In the genomic region with DNA sequence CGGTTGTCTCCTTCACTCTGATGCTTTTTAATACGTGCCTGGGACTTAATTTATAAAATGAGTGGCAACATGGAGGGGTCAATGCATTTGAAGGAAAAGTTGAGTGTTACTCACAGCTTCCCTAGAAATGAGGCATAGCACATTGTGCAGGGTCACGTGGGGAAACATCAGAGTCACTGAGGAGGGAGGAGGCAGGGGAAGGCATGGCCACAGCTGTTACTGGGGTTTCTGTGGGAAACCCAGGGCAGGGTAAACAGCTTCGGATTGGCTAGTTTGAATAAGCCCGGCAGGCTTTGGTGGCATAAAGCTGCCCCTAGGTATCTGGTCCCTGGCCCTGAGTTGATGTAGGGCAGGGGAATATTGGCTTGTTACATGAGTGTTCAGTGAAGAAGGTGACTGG, we compare ENCODE assay signal across 17 cellular contexts.
"Had no signal": no experiment of that assay in that cellular context is flagged by ENCODE, and none has a peak within 500 bp of the region (broad histone marks: within the 10 kb centered on the region; RNA-seq: fewer than 3 reads in every experiment).

No MANE protein-coding gene starts in this region.

- H2AFZ ChIP-seq: hepatocyte had no signal

- H3K79me2 ChIP-seq: hepatocyte had no signal

- H3K36me3 Mint-ChIP-seq: activated CD8-positive, alpha-beta memory T cell treated with anti-CD3 and anti-CD28 coated beads, Interleukin-2, amount 10 ng/mL, durations not matched to agents 7 days and 5 days; activated naive CD8-positive, alpha-beta T cell; memory B cell had no signal

- H3K4me1 Mint-ChIP-seq: memory B cell had no signal

- H3K4me2 ChIP-seq: hepatocyte had no signal

- H3K4me1 ChIP-seq: sigmoid colon had no signal

- H3K36me3 ChIP-seq: brain microvascular endothelial cell, left ventricle myocardium inferior, sigmoid colon, stomach, thoracic aorta had no signal

- H3K27ac Mint-ChIP-seq: activated CD8-positive, alpha-beta memory T cell treated with anti-CD3 and anti-CD28 coated beads, Interleukin-2, amount 10 ng/mL, durations not matched to agents 7 days and 5 days; activated naive CD8-positive, alpha-beta T cell; activated T-cell treated with anti-CD3 and anti-CD28 coated beads, Interleukin-2, amount 50 U/mL, for 24 hours; dendritic cell treated with granulocyte-macrophage colony-stimulating factor and Interleukin-4, amounts not matched to agents 40 ng/mL and 50 ng/mL, for 4 days; effector memory CD8-positive, alpha-beta T cell; memory B cell had no signal

- H3K9me3 ChIP-seq: left ventricle myocardium inferior, sigmoid colon, stomach, thoracic aorta had no signal

- H3K4me3 ChIP-seq: hepatocyte, left ventricle myocardium inferior, sigmoid colon, stomach, thoracic aorta had no signal

- H3K9me3 Mint-ChIP-seq: activated T-cell treated with anti-CD3 and anti-CD28 coated beads, Interleukin-2, amount 50 U/mL, for 24 hours; dendritic cell treated with granulocyte-macrophage colony-stimulating factor and Interleukin-4, amounts not matched to agents 40 ng/mL and 50 ng/mL, for 4 days; effector memory CD8-positive, alpha-beta T cell had no signal

- H3K27me3 ChIP-seq: brain microvascular endothelial cell, sigmoid colon had no signal

- ATAC-seq: activated CD8-positive, alpha-beta memory T cell treated with anti-CD3 and anti-CD28 coated beads, Interleukin-2, amount 10 ng/mL, durations not matched to agents 7 days and 5 days; effector memory CD8-positive, alpha-beta T cell had no signal

- H3K4me3 Mint-ChIP-seq: activated CD8-positive, alpha-beta memory T cell treated with anti-CD3 and anti-CD28 coated beads, Interleukin-2, amount 10 ng/mL, durations not matched to agents 7 days and 5 days; activated naive CD8-positive, alpha-beta T cell; activated T-cell treated with anti-CD3 and anti-CD28 coated beads, Interleukin-2, amount 50 U/mL, for 24 hours; dendritic cell treated with granulocyte-macrophage colony-stimulating factor and Interleukin-4, amounts not matched to agents 40 ng/mL and 50 ng/mL, for 4 days; effector memory CD8-positive, alpha-beta T cell; memory B cell had no signal

- DNase-seq: activated CD8-positive, alpha-beta memory T cell treated with anti-CD3 and anti-CD28 coated beads, Interleukin-2, amount 10 ng/mL, durations not matched to agents 7 days and 5 days; activated effector memory CD4-positive, alpha-beta T cell treated with anti-CD3 and anti-CD28 coated beads, Interleukin-2, amount 50 U/mL, for 16 hours; activated T-cell treated with anti-CD3 and anti-CD28 coated beads, Interleukin-2, amount 50 U/mL, for 24 hours; amygdala; brain microvascular endothelial cell; cerebellar nuclear complex; effector memory CD8-positive, alpha-beta T cell; kidney; left ventricle myocardium inferior; sigmoid colon; stomach had no signal

- H3K27ac ChIP-seq: brain microvascular endothelial cell, epithelial cell of prostate, hepatocyte, left ventricle myocardium inferior, sigmoid colon, stomach, thoracic aorta had no signal
